12 cellular contexts compared by ENCODE assay signal in genomic region chr12:120928864-120929652, GRCh38. TPM values are rescaled to one million over a fixed set of nuclear protein-coding genes. Genes with fewer than 3 reads are reported as not detected.
DNase-seq lines count a peak whose midpoint lies in the region; ATAC-seq and TF ChIP-seq lines count a peak whose summit lies in the region.
"Had no signal": no experiment of that assay in that cellular context is flagged by ENCODE, and none has a peak within 500 bp of the region (broad histone marks: within the 10 kb centered on the region; RNA-seq: fewer than 3 reads in every experiment).

No MANE protein-coding gene starts in this region.

- no peaks in the 10 kb centered on the region for H4K20me1 ChIP-seq in mammary epithelial cell (ENCODE audit: insufficient read depth, low read length)

- H3K36me3 ChIP-seq in mammary epithelial cell (ENCODE audit: insufficient read depth, low read length): no peaks in the 10 kb centered on the region
- H3K36me3 ChIP-seq in left lung: no peaks in the 10 kb centered on the region
- H3K36me3 ChIP-seq in upper lobe of right lung: no peaks in the 10 kb centered on the region

- no TSS peak for BruUV-seq in mammary epithelial cell (replicated peaks; lab: Mats Ljungman, UMichigan)

- no peak overlapping the region for H3K4me3 Mint-ChIP-seq in activated naive CD4-positive, alpha-beta T cell treated with anti-CD3 and anti-CD28 coated beads, Interleukin-2, amount 10 ng/mL, durations not matched to agents 7 days and 5 days
- H3K4me3 Mint-ChIP-seq: natural killer cell; stimulated activated naive CD8-positive, alpha-beta T cell treated with anti-CD3 and anti-CD28 coated beads, Interleukin-15, Interleukin-2, amounts not matched to agents 100 ng/mL and 50 ng/mL, for 24 hours had no signal

- 25% methylated on average over 8 of the region's 13 CpGs for WGBS in mammary epithelial cell (ENCODE audit: low coverage, missing lambda C conversion rate)

- H3K4me3 ChIP-seq in mammary epithelial cell (replicated peaks in 1 of 3; ENCODE audit: insufficient read depth in 1 of 3, low read depth in 2 of 3, low read length in 3 of 3) (peak overlapping the region in 2 of 3 experiments; percentile 13 to 35), left lung (no peak overlapping the region), upper lobe of right lung (no peak overlapping the region)

- no peaks in the 10 kb centered on the region for H3K36me3 Mint-ChIP-seq in activated naive CD4-positive, alpha-beta T cell treated with anti-CD3 and anti-CD28 coated beads, Interleukin-2, amount 10 ng/mL, durations not matched to agents 7 days and 5 days
- H3K36me3 Mint-ChIP-seq: natural killer cell had no signal

- H3K4me1 ChIP-seq in mammary epithelial cell (ENCODE audit: insufficient read depth, low read length) (peaks cover 25% of the 10 kb centered on the region), left lung (no peaks in the 10 kb centered on the region), upper lobe of right lung (no peaks in the 10 kb centered on the region)

- peak overlapping the region; percentile 82 for H3K4me2 ChIP-seq in mammary epithelial cell (ENCODE audit: insufficient read depth, low read depth, low read length)

- H3K4me1 Mint-ChIP-seq in activated naive CD4-positive, alpha-beta T cell treated with anti-CD3 and anti-CD28 coated beads, Interleukin-2, amount 10 ng/mL, durations not matched to agents 7 days and 5 days: no peaks in the 10 kb centered on the region

- intact Hi-C loops in mammary epithelial cell (cut with micrococcal nuclease) (loop anchor here (5.0 kb wide), 1 partner anchor 33 kb away; no protein-coding TSS in a partner anchor), left lung (cut with DNase I) (no loop called here), upper lobe of right lung (cut with DNase I) (no loop called here)

- CTCF ChIA-PET in activated naive CD4-positive, alpha-beta T cell treated with anti-CD3 and anti-CD28 coated beads, Interleukin-2, amount 10 ng/mL, durations not matched to agents 7 days and 5 days (lab: Charles Lee): no interaction called here
- CTCF ChIA-PET in mammary epithelial cell (lab: Charles Lee; ENCODE audit: low non-redundant PET): no interaction called here

- TF ChIP-seq CTCF in mammary epithelial cell (conservative IDR thresholded peaks at IDR 0.05 in 1 of 2, IDR thresholded peaks at IDR 0.05 in 1 of 2; ENCODE audit: extremely low read depth in 1 of 2, insufficient read depth in 1 of 2, low read depth in 1 of 2, low read length in 2 of 2) (no peak), left lung (IDR thresholded peaks at IDR 0.05) (no peak), upper lobe of right lung (IDR thresholded peaks at IDR 0.05) (no peak)

- no peaks in the 10 kb centered on the region for H3K79me2 ChIP-seq in mammary epithelial cell (ENCODE audit: insufficient read depth, low read length)

- H3K9ac ChIP-seq in mammary epithelial cell (ENCODE audit: insufficient read depth, low read length): peak overlapping the region; percentile 36

- DNase-seq in activated naive CD4-positive, alpha-beta T cell treated with anti-CD3 and anti-CD28 coated beads, Interleukin-2, amount 10 ng/mL, durations not matched to agents 7 days and 5 days: peak; percentile 23
- no peak for DNase-seq in activated naive CD4-positive, alpha-beta T cell (lab: John Stamatoyannopoulos, UW)
- DNase-seq in mammary epithelial cell: peak; percentile 81
- no peak for DNase-seq in left lung
- no peak for DNase-seq in upper lobe of right lung
- DNase-seq in stimulated activated CD4-positive, alpha-beta T cell treated with anti-CD3 and anti-CD28 coated beads, Interleukin-1b, Interleukin-23, amount 100 ng/mL, for 48 hours: no peak
- no peak for DNase-seq in effector CD8-positive, alpha-beta T cell (lab: John Stamatoyannopoulos, UW)
- DNase-seq: activated CD4-positive, alpha-beta T cell treated with anti-CD3 and anti-CD28 coated beads, Interleukin-2, amount 50 U/mL, for 48 hours; natural killer cell; NCI-H82 had no signal

- H3K27ac Mint-ChIP-seq in activated naive CD4-positive, alpha-beta T cell treated with anti-CD3 and anti-CD28 coated beads, Interleukin-2, amount 10 ng/mL, durations not matched to agents 7 days and 5 days: peak overlapping the region; percentile 37
- H3K27ac Mint-ChIP-seq: natural killer cell; stimulated activated naive CD8-positive, alpha-beta T cell treated with anti-CD3 and anti-CD28 coated beads, Interleukin-15, Interleukin-2, amounts not matched to agents 100 ng/mL and 50 ng/mL, for 24 hours had no signal

- dilution Hi-C loops in mammary epithelial cell (cut with HindIII; ENCODE audit: low sequenced_read_pairs): no loop called here

- in situ Hi-C loops in mammary epithelial cell (cut with MboI; ENCODE audit: low sequenced_read_pairs in 2 of 2): no loop called here

- no peaks in the 10 kb centered on the region for H3K9me3 ChIP-seq in mammary epithelial cell (replicated peaks; ENCODE audit: insufficient read depth, low read length)
- no peaks in the 10 kb centered on the region for H3K9me3 ChIP-seq in left lung
- H3K9me3 ChIP-seq in upper lobe of right lung: no peaks in the 10 kb centered on the region

- H3K27ac ChIP-seq in mammary epithelial cell (ENCODE audit: insufficient read depth, low read depth, low read length) (peak overlapping the region; percentile 78), left lung (no peak overlapping the region), upper lobe of right lung (no peak overlapping the region)

- H2AFZ ChIP-seq in mammary epithelial cell (ENCODE audit: low read depth, low read length): peak overlapping the region; percentile 96

- H3K9me3 Mint-ChIP-seq in activated naive CD4-positive, alpha-beta T cell treated with anti-CD3 and anti-CD28 coated beads, Interleukin-2, amount 10 ng/mL, durations not matched to agents 7 days and 5 days: no peaks in the 10 kb centered on the region
- H3K9me3 Mint-ChIP-seq: natural killer cell; stimulated activated naive CD8-positive, alpha-beta T cell treated with anti-CD3 and anti-CD28 coated beads, Interleukin-15, Interleukin-2, amounts not matched to agents 100 ng/mL and 50 ng/mL, for 24 hours had no signal

- peaks cover 10% of the 10 kb centered on the region for H3K27me3 Mint-ChIP-seq in activated naive CD4-positive, alpha-beta T cell treated with anti-CD3 and anti-CD28 coated beads, Interleukin-2, amount 10 ng/mL, durations not matched to agents 7 days and 5 days
- H3K27me3 Mint-ChIP-seq: stimulated activated naive CD8-positive, alpha-beta T cell treated with anti-CD3 and anti-CD28 coated beads, Interleukin-15, Interleukin-2, amounts not matched to agents 100 ng/mL and 50 ng/mL, for 24 hours had no signal

- ATAC-seq in left lung (peak; percentile 60), upper lobe of right lung (peak; percentile 74), HG03025 (IDR thresholded peaks at IDR 0.05; ENCODE audit: low FRiP score, unreplicated experiment) (no peak)
- ATAC-seq: natural killer cell had no signal

- H3K27me3 ChIP-seq in mammary epithelial cell (ENCODE audit: insufficient read depth, low read length) (no peaks in the 10 kb centered on the region), left lung (no peaks in the 10 kb centered on the region), upper lobe of right lung (no peaks in the 10 kb centered on the region)

RNA-seq across cellular contexts. Expression of gene SPPL3, which starts 24.9 kb away (rescaled TPM):
- total RNA-seq in mammary epithelial cell (10 to 100 TPM; 11.2 to 54.1 TPM), left lung (10 to 100 TPM; 44.5 to 46.5 TPM), upper lobe of right lung (44.1 TPM)
- polyA plus RNA-seq in mammary epithelial cell: 18.7 TPM
- polyA minus RNA-seq in mammary epithelial cell: 69.0 TPM

RNA-seq across cellular contexts. Expression of gene HNF1A, which starts 49.3 kb away (rescaled TPM):
- total RNA-seq in mammary epithelial cell (not detected), left lung (under 1 TPM in 1 of 2 donors, not detected in 1; 0.10 TPM), upper lobe of right lung (not detected)
- not detected for polyA plus RNA-seq in mammary epithelial cell
- polyA minus RNA-seq in mammary epithelial cell: not detected
- total RNA-seq: natural killer cell had no signal

Comparison
In these comparisons a context has a peak if more than half of its experiments do, and no peak if none do; other contexts are left out.
1. DNase-seq: peak in activated naive CD4-positive, alpha-beta T cell treated with anti-CD3 and anti-CD28 coated beads, Interleukin-2, amount 10 ng/mL, durations not matched to agents 7 days and 5 days (single experiment) and mammary epithelial cell (single experiment); none in activated naive CD4-positive, alpha-beta T cell (0 of 4), left lung (0 of 2), upper lobe of right lung (single experiment), stimulated activated CD4-positive, alpha-beta T cell treated with anti-CD3 and anti-CD28 coated beads, Interleukin-1b, Interleukin-23, amount 100 ng/mL, for 48 hours (single experiment) and effector CD8-positive, alpha-beta T cell (single experiment).
2. H3K4me3 ChIP-seq: peak in mammary epithelial cell (2 of 3); none in left lung (0 of 2) and upper lobe of right lung (single experiment).